In genomic region chr13:27833206-27833605, GRCh38 we compare ENCODE assay signal across 38 cellular contexts. TPM values are rescaled to one million over a fixed set of nuclear protein-coding genes. Genes with fewer than 3 reads are reported as not detected.
"Had no signal": no experiment of that assay in that cellular context is flagged by ENCODE, and none has a peak within 500 bp of the region (broad histone marks: within the 10 kb centered on the region; RNA-seq: fewer than 3 reads in every experiment).

No MANE protein-coding gene starts in this region.

- H3K27ac Mint-ChIP-seq: activated B cell treated with CpG ODN at 0.5 μM for 24 hours; activated CD8-positive, alpha-beta T cell treated with anti-CD3 and anti-CD28 coated beads for 36 hours; activated naive CD8-positive, alpha-beta T cell; activated T-cell treated with anti-CD3 and anti-CD28 coated beads, Interleukin-2, amount 50 U/mL, for 24 hours; activated T-helper 17 cell treated with anti-CD3 and anti-CD28 coated beads, Interleukin-2, amount 50 U/mL, for 72 hours; effector memory CD8-positive, alpha-beta T cell; T-helper 17 cell; T-helper 2 cell treated with Interferon-gamma antibody and Interleukin-4, amounts not matched to agents 5 μg/mL and 100 μg/mL, for 36 hours had no signal

- DNase-seq: activated B cell treated with CpG ODN at 0.5 μM for 24 hours; activated CD4-positive, alpha-beta T cell treated with anti-CD3 and anti-CD28 coated beads for 48 hours; activated CD4-positive, alpha-beta T cell treated with anti-CD3 and anti-CD28 coated beads, Interleukin-2, amount 50 U/mL, for 1 hour; activated CD4-positive, alpha-beta T cell treated with anti-CD3 and anti-CD28 coated beads, Interleukin-2, amount 50 U/mL, for 48 hours; activated CD8-positive, alpha-beta memory T cell treated with anti-CD3 and anti-CD28 coated beads for 24 hours; activated CD8-positive, alpha-beta T cell treated with anti-CD3 and anti-CD28 coated beads for 36 hours; activated effector memory CD4-positive, alpha-beta T cell treated with Interleukin-2 at 50 U/mL for 16 hours; activated gamma-delta T cell treated with Interleukin-2 at 50 U/mL for 16 hours; activated naive CD4-positive, alpha-beta T cell treated with anti-CD3 and anti-CD28 coated beads, Interleukin-2, amount 50 U/mL, for 16 hours; activated naive CD4-positive, alpha-beta T cell treated with Interleukin-2 at 50 U/mL for 16 hours; activated T-cell treated with anti-CD3 and anti-CD28 coated beads for 4 hours; activated T-cell treated with anti-CD3 and anti-CD28 coated beads, Interleukin-2, amount 50 U/mL, for 24 hours; amniotic stem cell; anterior cingulate cortex; brain microvascular endothelial cell; caudate nucleus; cortex of kidney; dermis blood vessel endothelial cell; effector CD4-positive, alpha-beta T cell; effector memory CD8-positive, alpha-beta T cell; erythroblast; foreskin keratinocyte; gastrocnemius medialis; glutamatergic neuron; T-helper 1 cell; T-helper 17 cell; T1000; WERI-Rb-1 had no signal

- H3K9me3 Mint-ChIP-seq: activated B cell treated with CpG ODN at 0.5 μM for 24 hours; activated CD8-positive, alpha-beta T cell treated with anti-CD3 and anti-CD28 coated beads for 36 hours; activated T-cell treated with anti-CD3 and anti-CD28 coated beads, Interleukin-2, amount 50 U/mL, for 24 hours; activated T-helper 17 cell treated with anti-CD3 and anti-CD28 coated beads, Interleukin-2, amount 50 U/mL, for 72 hours; effector memory CD8-positive, alpha-beta T cell; T-helper 2 cell treated with Interferon-gamma antibody and Interleukin-4, amounts not matched to agents 5 μg/mL and 100 μg/mL, for 36 hours had no signal

- H3K9me3 ChIP-seq: esophagus muscularis mucosa, gastrocnemius medialis had no signal

- H3K4me1 ChIP-seq: foreskin keratinocyte, gastrocnemius medialis had no signal

- H3K4me3 Mint-ChIP-seq: activated B cell treated with CpG ODN at 0.5 μM for 24 hours; activated CD8-positive, alpha-beta T cell treated with anti-CD3 and anti-CD28 coated beads for 36 hours; activated naive CD8-positive, alpha-beta T cell; activated T-cell treated with anti-CD3 and anti-CD28 coated beads, Interleukin-2, amount 50 U/mL, for 24 hours; activated T-helper 17 cell treated with anti-CD3 and anti-CD28 coated beads, Interleukin-2, amount 50 U/mL, for 72 hours; effector memory CD8-positive, alpha-beta T cell; T-helper 17 cell; T-helper 2 cell treated with Interferon-gamma antibody and Interleukin-4, amounts not matched to agents 5 μg/mL and 100 μg/mL, for 36 hours had no signal

- H3K36me3 Mint-ChIP-seq: activated naive CD8-positive, alpha-beta T cell had no signal

- H3K27ac ChIP-seq: brain microvascular endothelial cell, esophagus muscularis mucosa, foreskin keratinocyte, gastrocnemius medialis, WERI-Rb-1 had no signal

- ATAC-seq: activated CD4-positive, CD25-positive, alpha-beta regulatory T cell treated with anti-CD3 and anti-CD28 coated beads, Interleukin-2, amount 50 U/mL, for 24 hours; activated CD8-positive, alpha-beta T cell treated with anti-CD3 and anti-CD28 coated beads for 36 hours; activated T-helper 17 cell treated with anti-CD3 and anti-CD28 coated beads, Interleukin-2, amount 50 U/mL, for 72 hours; effector memory CD8-positive, alpha-beta T cell; foreskin keratinocyte; gastrocnemius medialis; T-helper 17 cell had no signal

- H3K4me3 ChIP-seq: esophagus muscularis mucosa, gastrocnemius medialis had no signal

- H3K36me3 ChIP-seq: brain microvascular endothelial cell, esophagus muscularis mucosa, gastrocnemius medialis, WERI-Rb-1 had no signal

- FAIRE-seq: astrocyte, bronchial epithelial cell, colon had no signal

- H3K4me1 Mint-ChIP-seq: activated T-helper 17 cell treated with anti-CD3 and anti-CD28 coated beads, Interleukin-2, amount 50 U/mL, for 72 hours had no signal

RNA-seq across cellular contexts. Expression of gene GSX1, which starts 40.9 kb away (rescaled TPM):
- total RNA-seq: activated B cell treated with CpG ODN at 0.5 μM for 24 hours; activated CD8-positive, alpha-beta T cell treated with anti-CD3 and anti-CD28 coated beads for 36 hours; activated T-helper 17 cell treated with anti-CD3 and anti-CD28 coated beads, Interleukin-2, amount 50 U/mL, for 72 hours; astrocyte; bronchial epithelial cell; chondrocyte; dermis blood vessel endothelial cell; esophagus muscularis mucosa; foreskin keratinocyte; gastrocnemius medialis; T-helper 17 cell had no signal
- polyA plus RNA-seq: adipose tissue, foreskin keratinocyte had no signal
